Comparison of ENCODE assay signal across 10 cellular contexts in the genomic region with DNA sequence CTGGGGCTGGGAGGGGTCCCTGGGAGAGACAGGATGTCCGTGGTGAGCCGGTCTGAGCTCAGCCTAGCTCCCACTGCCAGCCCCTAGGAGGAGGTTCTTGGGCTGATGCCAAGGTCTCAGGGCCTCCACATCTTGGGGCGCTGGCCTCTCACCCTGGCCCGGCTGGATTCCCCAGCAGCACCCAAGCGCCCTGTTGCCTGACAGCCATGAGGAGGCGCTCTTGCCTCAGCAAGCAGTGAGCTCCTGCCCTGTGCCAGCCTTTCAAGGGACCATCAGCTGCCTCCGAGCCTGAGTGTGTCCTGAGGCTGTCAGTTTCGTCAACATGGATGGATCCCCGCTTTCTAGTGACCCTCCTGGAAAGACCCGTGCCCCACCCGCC.
DNase-seq lines count a peak whose midpoint lies in the region; ATAC-seq and TF ChIP-seq lines count a peak whose summit lies in the region.
"Had no signal": no experiment of that assay in that cellular context is flagged by ENCODE, and none has a peak within 500 bp of the region (broad histone marks: within the 10 kb centered on the region; RNA-seq: fewer than 3 reads in every experiment).

No MANE protein-coding gene starts in this region.

- TF ChIP-seq RAD21 in Ishikawa (IDR thresholded peaks at IDR 0.05; ENCODE audit: low read depth): peak; percentile 89

- H3K27ac Mint-ChIP-seq in nephron progenitor cell: no peak overlapping the region

- no peak overlapping the region for H3K27ac ChIP-seq in brain microvascular endothelial cell
- H3K27ac ChIP-seq: KMS-11, neutrophil had no signal

- H3K27me3 ChIP-seq in brain microvascular endothelial cell (replicated peaks): no peaks in the 10 kb centered on the region
- H3K27me3 ChIP-seq: neutrophil had no signal

- ATAC-seq in HG02798 (IDR thresholded peaks at IDR 0.05; ENCODE audit: poor library complexity, unreplicated experiment) (no peak), HG03457 (IDR thresholded peaks at IDR 0.05; ENCODE audit: unreplicated experiment) (no peak)

- H3K4me1 Mint-ChIP-seq in nephron progenitor cell: peaks cover 44% of the 10 kb centered on the region

- H3K4me3 ChIP-seq in brain microvascular endothelial cell (ENCODE audit: low read depth, low read length): no peak overlapping the region

- H3K27me3 Mint-ChIP-seq in nephron progenitor cell (ENCODE audit: low read depth, poor library complexity): peaks cover 51% of the 10 kb centered on the region

- peak; percentile 39 for DNase-seq in ELR (ENCODE audit: low read depth)
- DNase-seq in brain microvascular endothelial cell: no peak
- peak; percentile 47 for DNase-seq in nephron progenitor cell
- DNase-seq in A172 (ENCODE audit: low spot score): no peak
- DNase-seq in NCI-H1048 (lab: John Stamatoyannopoulos, UW): no peak

- TF ChIP-seq CTCF in brain microvascular endothelial cell (IDR thresholded peaks at IDR 0.05; ENCODE audit: low read depth, low read length, missing control alignments) (peak; percentile 58), nephron progenitor cell (IDR thresholded peaks at IDR 0.05) (peak; percentile 53)

- H3K9me3 Mint-ChIP-seq in nephron progenitor cell: no peaks in the 10 kb centered on the region

- no peak for TF ChIP-seq EP300 in Ishikawa (IDR thresholded peaks at IDR 0.05; ENCODE audit: borderline replicate concordance)

- H3K36me3 ChIP-seq in brain microvascular endothelial cell (replicated peaks): no peaks in the 10 kb centered on the region
- H3K36me3 ChIP-seq: neutrophil had no signal

- no peaks in the 10 kb centered on the region for H3K36me3 Mint-ChIP-seq in nephron progenitor cell (ENCODE audit: low read depth)

- in situ Hi-C loops in brain microvascular endothelial cell (cut with HindIII; ENCODE audit: low pct_ligation_motif_present, low sequenced_read_pairs): no loop called here

- H3K4me3 Mint-ChIP-seq in nephron progenitor cell: no peak overlapping the region

TF ChIP-seq in Ishikawa, 13 proteins besides CTCF, POLR2A, EP300 and RAD21:
- TF ChIP-seq CEBPB (IDR thresholded peaks at IDR 0.05) (no peak), NFIC (IDR thresholded peaks at IDR 0.05) (no peak), CREB1 (IDR thresholded peaks at IDR 0.05; ENCODE audit: low read depth) (no peak), YY1 (IDR thresholded peaks at IDR 0.05; ENCODE audit: low read depth) (no peak), ZBTB7A (IDR thresholded peaks at IDR 0.05; ENCODE audit: low read depth) (no peak), FOXM1 (IDR thresholded peaks at IDR 0.05; ENCODE audit: borderline replicate concordance, low read depth) (no peak), TCF12 (IDR thresholded peaks at IDR 0.05; ENCODE audit: low read depth) (no peak), EGR1 (IDR thresholded peaks at IDR 0.05) (no peak), TAF1 (IDR thresholded peaks at IDR 0.05; ENCODE audit: low read depth) (no peak), TEAD4 (IDR thresholded peaks at IDR 0.05) (no peak)
- TF ChIP-seq, protein P1, sequence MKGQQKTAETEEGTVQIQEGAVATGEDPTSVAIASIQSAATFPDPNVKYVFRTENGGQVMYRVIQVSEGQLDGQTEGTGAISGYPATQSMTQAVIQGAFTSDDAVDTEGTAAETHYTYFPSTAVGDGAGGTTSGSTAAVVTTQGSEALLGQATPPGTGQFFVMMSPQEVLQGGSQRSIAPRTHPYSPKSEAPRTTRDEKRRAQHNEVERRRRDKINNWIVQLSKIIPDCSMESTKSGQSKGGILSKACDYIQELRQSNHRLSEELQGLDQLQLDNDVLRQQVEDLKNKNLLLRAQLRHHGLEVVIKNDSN (IDR thresholded peaks at IDR 0.05): no peak
- TF ChIP-seq, protein P2, sequence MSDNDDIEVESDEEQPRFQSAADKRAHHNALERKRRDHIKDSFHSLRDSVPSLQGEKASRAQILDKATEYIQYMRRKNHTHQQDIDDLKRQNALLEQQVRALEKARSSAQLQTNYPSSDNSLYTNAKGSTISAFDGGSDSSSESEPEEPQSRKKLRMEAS (IDR thresholded peaks at IDR 0.05): no peak
- TF ChIP-seq, protein P3, sequence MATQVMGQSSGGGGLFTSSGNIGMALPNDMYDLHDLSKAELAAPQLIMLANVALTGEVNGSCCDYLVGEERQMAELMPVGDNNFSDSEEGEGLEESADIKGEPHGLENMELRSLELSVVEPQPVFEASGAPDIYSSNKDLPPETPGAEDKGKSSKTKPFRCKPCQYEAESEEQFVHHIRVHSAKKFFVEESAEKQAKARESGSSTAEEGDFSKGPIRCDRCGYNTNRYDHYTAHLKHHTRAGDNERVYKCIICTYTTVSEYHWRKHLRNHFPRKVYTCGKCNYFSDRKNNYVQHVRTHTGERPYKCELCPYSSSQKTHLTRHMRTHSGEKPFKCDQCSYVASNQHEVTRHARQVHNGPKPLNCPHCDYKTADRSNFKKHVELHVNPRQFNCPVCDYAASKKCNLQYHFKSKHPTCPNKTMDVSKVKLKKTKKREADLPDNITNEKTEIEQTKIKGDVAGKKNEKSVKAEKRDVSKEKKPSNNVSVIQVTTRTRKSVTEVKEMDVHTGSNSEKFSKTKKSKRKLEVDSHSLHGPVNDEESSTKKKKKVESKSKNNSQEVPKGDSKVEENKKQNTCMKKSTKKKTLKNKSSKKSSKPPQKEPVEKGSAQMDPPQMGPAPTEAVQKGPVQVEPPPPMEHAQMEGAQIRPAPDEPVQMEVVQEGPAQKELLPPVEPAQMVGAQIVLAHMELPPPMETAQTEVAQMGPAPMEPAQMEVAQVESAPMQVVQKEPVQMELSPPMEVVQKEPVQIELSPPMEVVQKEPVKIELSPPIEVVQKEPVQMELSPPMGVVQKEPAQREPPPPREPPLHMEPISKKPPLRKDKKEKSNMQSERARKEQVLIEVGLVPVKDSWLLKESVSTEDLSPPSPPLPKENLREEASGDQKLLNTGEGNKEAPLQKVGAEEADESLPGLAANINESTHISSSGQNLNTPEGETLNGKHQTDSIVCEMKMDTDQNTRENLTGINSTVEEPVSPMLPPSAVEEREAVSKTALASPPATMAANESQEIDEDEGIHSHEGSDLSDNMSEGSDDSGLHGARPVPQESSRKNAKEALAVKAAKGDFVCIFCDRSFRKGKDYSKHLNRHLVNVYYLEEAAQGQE (IDR thresholded peaks at IDR 0.05; ENCODE audit: low read depth): no peak

Comparison
In these comparisons a context has a peak if more than half of its experiments do, and no peak if none do; other contexts are left out.
1. DNase-seq: peak in ELR (single experiment) and nephron progenitor cell (single experiment); none in brain microvascular endothelial cell (single experiment), A172 (single experiment) and NCI-H1048 (single experiment).